In the genomic region with DNA sequence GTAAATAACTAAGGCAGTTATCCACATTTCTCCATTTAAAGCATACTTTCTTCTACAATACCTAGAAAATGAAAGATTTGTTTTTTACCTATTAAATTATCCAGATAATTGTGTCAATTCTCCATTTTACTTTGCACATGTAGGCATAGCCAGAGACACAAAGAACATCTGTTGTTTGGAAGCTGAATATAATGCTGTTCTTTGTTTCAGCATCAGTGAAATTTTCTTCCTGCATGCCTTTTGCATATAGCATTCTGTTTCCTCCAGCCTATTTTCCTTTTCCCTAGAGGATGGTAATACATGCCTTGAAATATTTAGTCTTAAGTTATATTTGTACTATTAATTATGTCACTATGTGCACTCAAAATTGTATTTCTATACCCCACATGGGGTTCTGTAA, we compare ENCODE assay signal across 17 cellular contexts.
A peak's percentile ranks its signal among the peaks of the same experiment; 100 is the strongest.
DNase-seq lines count a peak whose midpoint lies in the region; ATAC-seq lines count a peak whose summit lies in the region.
"Had no signal": no experiment of that assay in that cellular context is flagged by ENCODE, and none has a peak within 500 bp of the region (broad histone marks: within the 10 kb centered on the region; RNA-seq: fewer than 3 reads in every experiment).

No MANE protein-coding gene starts in this region.

- H3K4me3 ChIP-seq in SJCRH30, result no peak overlapping the region
- H3K4me3 ChIP-seq in CD4-positive, alpha-beta memory T cell (ENCODE audit: low read length in 2 of 2), result no peak overlapping the region
- H3K4me3 ChIP-seq: A549 had no signal

- POLR2A ChIA-PET in CD4-positive, alpha-beta memory T cell (lab: Charles Lee; ENCODE audit: partially characterized antibody), result no interaction called here

- CTCF ChIA-PET in activated naive CD4-positive, alpha-beta T cell treated with anti-CD3 and anti-CD28 coated beads, Interleukin-2, amount 10 ng/mL, durations not matched to agents 7 days and 5 days (lab: Charles Lee), result interaction anchor here (1.4 kb wide), 1 partner anchor 12 kb away, joined by 3 read pairs; no protein-coding TSS in a partner anchor
- CTCF ChIA-PET in activated naive CD4-positive, alpha-beta T cell treated with anti-CD3 and anti-CD28 coated beads for 36 hours (lab: Charles Lee), result no interaction called here
- CTCF ChIA-PET in CD4-positive, alpha-beta memory T cell (lab: Charles Lee; ENCODE audit: partially characterized antibody), result no interaction called here

- H3K27ac ChIP-seq in SJCRH30, result peak overlapping the region; percentile 16; the same call in 1 of the 2 replicates
- H3K27ac ChIP-seq in CD4-positive, alpha-beta memory T cell (ENCODE audit: low read depth, low read length), result no peak overlapping the region
- H3K27ac ChIP-seq: 22Rv1, A549, C4-2B had no signal

- H3K27ac Mint-ChIP-seq in activated naive CD4-positive, alpha-beta T cell treated with anti-CD3 and anti-CD28 coated beads, Interleukin-2, amount 10 ng/mL, durations not matched to agents 7 days and 5 days, result peak overlapping the region; percentile 42
- no peak overlapping the region for H3K27ac Mint-ChIP-seq in activated naive CD4-positive, alpha-beta T cell treated with anti-CD3 and anti-CD28 coated beads for 36 hours
- H3K27ac Mint-ChIP-seq in CD4-positive, alpha-beta memory T cell, result no peak overlapping the region
- H3K27ac Mint-ChIP-seq: CD4-positive, alpha-beta T cell; H9 had no signal

- no peaks in the 10 kb centered on the region for H3K27me3 ChIP-seq in SJCRH30
- no peaks in the 10 kb centered on the region for H3K27me3 ChIP-seq in CD4-positive, alpha-beta memory T cell (ENCODE audit: insufficient read depth, low read length)

- no peaks in the 10 kb centered on the region for H3K36me3 Mint-ChIP-seq in activated naive CD4-positive, alpha-beta T cell treated with anti-CD3 and anti-CD28 coated beads, Interleukin-2, amount 10 ng/mL, durations not matched to agents 7 days and 5 days
- H3K36me3 Mint-ChIP-seq in activated naive CD4-positive, alpha-beta T cell treated with anti-CD3 and anti-CD28 coated beads for 36 hours (ENCODE audit: low read depth), result no peaks in the 10 kb centered on the region
- H3K36me3 Mint-ChIP-seq in CD4-positive, alpha-beta memory T cell, result no peaks in the 10 kb centered on the region

- no peaks in the 10 kb centered on the region for H3K4me1 Mint-ChIP-seq in activated naive CD4-positive, alpha-beta T cell treated with anti-CD3 and anti-CD28 coated beads, Interleukin-2, amount 10 ng/mL, durations not matched to agents 7 days and 5 days
- H3K4me1 Mint-ChIP-seq in activated naive CD4-positive, alpha-beta T cell treated with anti-CD3 and anti-CD28 coated beads for 36 hours (ENCODE audit: low read depth), result no peaks in the 10 kb centered on the region
- no peaks in the 10 kb centered on the region for H3K4me1 Mint-ChIP-seq in CD4-positive, alpha-beta memory T cell

- no peaks in the 10 kb centered on the region for H3K36me3 ChIP-seq in SJCRH30
- no peaks in the 10 kb centered on the region for H3K36me3 ChIP-seq in CD4-positive, alpha-beta memory T cell (ENCODE audit: insufficient read depth, low read length)

- H3K9me3 Mint-ChIP-seq in activated naive CD4-positive, alpha-beta T cell treated with anti-CD3 and anti-CD28 coated beads, Interleukin-2, amount 10 ng/mL, durations not matched to agents 7 days and 5 days, result peaks cover 11% of the 10 kb centered on the region
- peaks cover 12% of the 10 kb centered on the region for H3K9me3 Mint-ChIP-seq in activated naive CD4-positive, alpha-beta T cell treated with anti-CD3 and anti-CD28 coated beads for 36 hours
- H3K9me3 Mint-ChIP-seq in CD4-positive, alpha-beta memory T cell, result peaks cover 0 to 17% (median 6%) of the 10 kb centered on the region in 8 donors
- H3K9me3 Mint-ChIP-seq: H9 had no signal

- no peak for ATAC-seq in HG03432 (IDR thresholded peaks at IDR 0.05; ENCODE audit: unreplicated experiment)
- ATAC-seq: A549 had no signal

- no peaks in the 10 kb centered on the region for H3K27me3 Mint-ChIP-seq in activated naive CD4-positive, alpha-beta T cell treated with anti-CD3 and anti-CD28 coated beads, Interleukin-2, amount 10 ng/mL, durations not matched to agents 7 days and 5 days
- H3K27me3 Mint-ChIP-seq in activated naive CD4-positive, alpha-beta T cell treated with anti-CD3 and anti-CD28 coated beads for 36 hours (ENCODE audit: low read depth), result no peaks in the 10 kb centered on the region
- no peaks in the 10 kb centered on the region for H3K27me3 Mint-ChIP-seq in CD4-positive, alpha-beta memory T cell
- H3K27me3 Mint-ChIP-seq: CD4-positive, alpha-beta T cell had no signal

- H3K4me3 Mint-ChIP-seq in activated naive CD4-positive, alpha-beta T cell treated with anti-CD3 and anti-CD28 coated beads, Interleukin-2, amount 10 ng/mL, durations not matched to agents 7 days and 5 days, result no peak overlapping the region
- H3K4me3 Mint-ChIP-seq in activated naive CD4-positive, alpha-beta T cell treated with anti-CD3 and anti-CD28 coated beads for 36 hours, result no peak overlapping the region
- H3K4me3 Mint-ChIP-seq in CD4-positive, alpha-beta memory T cell, result no peak overlapping the region
- H3K4me3 Mint-ChIP-seq: CD4-positive, alpha-beta T cell; H9 had no signal

- DNase-seq in activated naive CD4-positive, alpha-beta T cell treated with anti-CD3 and anti-CD28 coated beads, Interleukin-2, amount 10 ng/mL, durations not matched to agents 7 days and 5 days, result no peak
- DNase-seq in activated naive CD4-positive, alpha-beta T cell treated with anti-CD3 and anti-CD28 coated beads for 36 hours, result no peak
- DNase-seq in SJCRH30 (peak; percentile 2 to 37), medulla oblongata (ENCODE audit: extremely low spot score) (peak; percentile 32), superior temporal gyrus (ENCODE audit: extremely low spot score) (peak; percentile 20), mucosa of gallbladder (ENCODE audit: low spot score) (no peak)
- no peak for DNase-seq in CD4-positive, alpha-beta memory T cell
- DNase-seq: AML-193; Calu3; CD4-positive, alpha-beta T cell; DMS79 treated with DMSO at 0.1 percent for 48 hours; GF-D8; H9 had no signal

- intact Hi-C loops in activated naive CD4-positive, alpha-beta T cell treated with anti-CD3 and anti-CD28 coated beads for 36 hours (cut with micrococcal nuclease), result no loop called here
- intact Hi-C loops in CD4-positive, alpha-beta memory T cell (cut with micrococcal nuclease), result no loop called here

- H3K9me3 ChIP-seq in SJCRH30 (replicated peaks), result no peaks in the 10 kb centered on the region
- no peaks in the 10 kb centered on the region for H3K9me3 ChIP-seq in CD4-positive, alpha-beta memory T cell (ENCODE audit: control insufficient read depth in 1 of 2, low read length in 2 of 2)
- H3K9me3 ChIP-seq: A549 had no signal

- H3K4me1 ChIP-seq in SJCRH30, result peaks cover 7% of the 10 kb centered on the region
- no peaks in the 10 kb centered on the region for H3K4me1 ChIP-seq in CD4-positive, alpha-beta memory T cell (ENCODE audit: insufficient read depth, low read length)
- H3K4me1 ChIP-seq: A549 had no signal

Comparison
In these comparisons a context has a peak if more than half of its experiments do, and no peak if none do; other contexts are left out.
1. DNase-seq: peak in SJCRH30 (2 of 2), medulla oblongata (single experiment) and superior temporal gyrus (single experiment); none in activated naive CD4-positive, alpha-beta T cell treated with anti-CD3 and anti-CD28 coated beads, Interleukin-2, amount 10 ng/mL, durations not matched to agents 7 days and 5 days (single experiment), activated naive CD4-positive, alpha-beta T cell treated with anti-CD3 and anti-CD28 coated beads for 36 hours (single experiment), mucosa of gallbladder (single experiment) and CD4-positive, alpha-beta memory T cell (0 of 5).